In genomic region chr9:130214921-130215320, GRCh38 we compare ENCODE assay signal across 1 cellular context.
TF ChIP-seq lines count a peak whose summit lies in the region.

No MANE protein-coding gene starts in this region.

TF ChIP-seq in H1, 55 proteins besides CTCF, POLR2A, EP300 and RAD21:
- TF ChIP-seq GTF2F1 (IDR thresholded peaks at IDR 0.05; ENCODE audit: borderline replicate concordance, low read depth, low read length) (no peak), FOSL1 (IDR thresholded peaks at IDR 0.05; ENCODE audit: insufficient read depth, low read depth, low read length) (no peak), CBX5 (IDR thresholded peaks at IDR 0.05; ENCODE audit: low read depth, low read length) (no peak), POU5F1 (IDR thresholded peaks at IDR 0.05; ENCODE audit: low read depth, low read length) (no peak), NRF1 (IDR thresholded peaks at IDR 0.05; ENCODE audit: low read depth, low read length) (no peak), KDM4A (IDR thresholded peaks at IDR 0.05; ENCODE audit: low read depth, low read length, severe bottlenecking) (no peak)
